In genomic region chr1:86692636-86693035, GRCh38 we compare ENCODE assay signal across 22 cellular contexts. TPM values are rescaled to one million over a fixed set of nuclear protein-coding genes. Genes with fewer than 3 reads are reported as not detected.
DNase-seq lines count a peak whose midpoint lies in the region; ATAC-seq, FAIRE-seq and TF ChIP-seq lines count a peak whose summit lies in the region.
"Had no signal": no experiment of that assay in that cellular context is flagged by ENCODE, and none has a peak within 500 bp of the region (broad histone marks: within the 10 kb centered on the region; RNA-seq: fewer than 3 reads in every experiment).

No MANE protein-coding gene starts in this region.

- TF ChIP-seq POLR2A in HepG2 (IDR thresholded peaks at IDR 0.05; ENCODE audit: insufficient read depth in 1 of 2, low read depth in 2 of 2, low read length in 2 of 2) (no peak), right lobe of liver (IDR thresholded peaks at IDR 0.05) (no peak), spleen (IDR thresholded peaks at IDR 0.05) (no peak), GM12891 (IDR thresholded peaks at IDR 0.05; ENCODE audit: low read depth, low read length) (no peak)

- TF ChIP-seq CTCF in HepG2 (CRISPR knock-in tag; IDR thresholded peaks at IDR 0.05): no peak
- TF ChIP-seq CTCF in right lobe of liver (IDR thresholded peaks at IDR 0.05): no peak
- no peak for TF ChIP-seq CTCF in spleen (IDR thresholded peaks at IDR 0.05 in 8 of 11, conservative IDR thresholded peaks at IDR 0.05 in 3 of 11)
- TF ChIP-seq CTCF in BE2C (IDR thresholded peaks at IDR 0.05; ENCODE audit: low read depth, low read length): no peak

- FAIRE-seq in HepG2 (lab: Jason Lieb, UNC) (no peak), GM12891 (lab: Jason Lieb, UNC) (no peak)
- FAIRE-seq: A204.1, G401.6, GM12892, GM18507 had no signal

- H3K4me1 ChIP-seq in HepG2 (ENCODE audit: insufficient read depth, low read length): peaks cover 6% of the 10 kb centered on the region; the same call in 1 of the 2 replicates
- H3K4me1 ChIP-seq in right lobe of liver: no peaks in the 10 kb centered on the region
- H3K4me1 ChIP-seq in spleen: no peaks in the 10 kb centered on the region
- no peaks in the 10 kb centered on the region for H3K4me1 ChIP-seq in BE2C
- H3K4me1 ChIP-seq: BLaER1 treated with 17β-estradiol and CSF1 and Interleukin-3, amounts not matched to agents 10 nM and 100 nM had no signal

- no peak for TF ChIP-seq EP300 in HepG2 (IDR thresholded peaks at IDR 0.05; ENCODE audit: low read depth in 2 of 2, low read length in 2 of 2)
- no peak for TF ChIP-seq EP300 in HepG2 (CRISPR knock-in tag; IDR thresholded peaks at IDR 0.05; ENCODE audit: borderline replicate concordance)

- no peak overlapping the region for H3K9ac ChIP-seq in HepG2 (ENCODE audit: insufficient read depth, low read depth, low read length)
- H3K9ac ChIP-seq: BLaER1 treated with 17β-estradiol and CSF1 and Interleukin-3, amounts not matched to agents 10 nM and 100 nM had no signal

- H3K4me3 ChIP-seq in HepG2 (replicated peaks in 1 of 3; ENCODE audit: insufficient read depth in 1 of 3, low read depth in 2 of 3, low read length in 3 of 3) (no peak overlapping the region), right lobe of liver (no peak overlapping the region), spleen (no peak overlapping the region), BE2C (ENCODE audit: low read depth, low read length) (no peak overlapping the region)
- H3K4me3 ChIP-seq: BLaER1 treated with 17β-estradiol and CSF1 and Interleukin-3, amounts not matched to agents 10 nM and 100 nM had no signal

- no peak overlapping the region for H2AFZ ChIP-seq in HepG2 (ENCODE audit: low read length)

- ATAC-seq in HepG2 (no peak), right lobe of liver (no peak), HG02870 (IDR thresholded peaks at IDR 0.05; ENCODE audit: unreplicated experiment) (no peak)
- ATAC-seq: CD8-positive, alpha-beta T cell had no signal

- WGBS in HepG2 (ENCODE audit: low lambda C conversion rate): 40% methylated on average over 5 of the region's 6 CpGs
- WGBS in right lobe of liver (ENCODE audit: insufficient coverage, low coverage, low lambda C conversion rate, missing lambda C conversion rate): 53% methylated on average over 6 of the region's 6 CpGs
- WGBS in spleen, 5 donors: 69 to 89% (median 77%) methylated on average over 6 of the region's 6 CpGs

- no peaks in the 10 kb centered on the region for H4K20me1 ChIP-seq in HepG2 (ENCODE audit: insufficient read depth, low read length)
- H4K20me1 ChIP-seq: BLaER1 treated with 17β-estradiol and CSF1 and Interleukin-3, amounts not matched to agents 10 nM and 100 nM had no signal

- intact Hi-C loops in HepG2 (cut with micrococcal nuclease; ENCODE audit: unreplicated experiment): no loop called here
- intact Hi-C loops in right lobe of liver (cut with DNase I): no loop called here
- intact Hi-C loops in spleen (cut with DNase I; ENCODE audit: low total_unique reads): loop anchor here (10.0 kb wide), 1 partner anchor 318 kb away; no protein-coding TSS in a partner anchor

- POLR2A ChIA-PET in HepG2 (lab: Yijun Ruan, JAX): no interaction called here

- DNase-seq in HepG2 (ENCODE audit: low spot score): no peak
- no peak for DNase-seq in right lobe of liver
- peak; percentile 87 to 88 for DNase-seq in NCI-H526 (lab: John Stamatoyannopoulos, UW)
- peak; percentile 10 for DNase-seq in NCI-H69 (lab: John Stamatoyannopoulos, UW)
- DNase-seq in spleen: peak; percentile 33
- no peak for DNase-seq in BE2C
- no peak for DNase-seq in GM12891 (ENCODE audit: insufficient read length, low spot score)
- DNase-seq: 8988T; ACHN; Caco-2; Calu3; CD4-positive, alpha-beta T cell; CD8-positive, alpha-beta T cell; DMS79 treated with DMSO at 0.1 percent for 48 hours; GF-D8 had no signal

- H3K79me2 ChIP-seq in HepG2 (ENCODE audit: insufficient read depth, low read length): no peaks in the 10 kb centered on the region

- CTCF ChIA-PET in HepG2 (lab: Yijun Ruan, JAX; ENCODE audit: low intra/inter-chr PET ratio, low total read pairs): no interaction called here

- BruUV-seq in HepG2 (replicated peaks; lab: Mats Ljungman, UMichigan): no TSS peak

- no peak overlapping the region for H3K4me2 ChIP-seq in HepG2 (ENCODE audit: low read depth, low read length)
- H3K4me2 ChIP-seq: BLaER1 treated with 17β-estradiol and CSF1 and Interleukin-3, amounts not matched to agents 10 nM and 100 nM had no signal

- TF ChIP-seq RAD21 in HepG2 (CRISPR knock-in tag; IDR thresholded peaks at IDR 0.05): no peak

- H3K36me3 ChIP-seq in HepG2 (replicated peaks in 1 of 2; ENCODE audit: control insufficient read depth in 1 of 2, insufficient read depth in 2 of 2, low read length in 2 of 2) (no peaks in the 10 kb centered on the region), right lobe of liver (no peaks in the 10 kb centered on the region), spleen (no peaks in the 10 kb centered on the region), BE2C (no peaks in the 10 kb centered on the region)
- H3K36me3 ChIP-seq: BLaER1 treated with 17β-estradiol and CSF1 and Interleukin-3, amounts not matched to agents 10 nM and 100 nM had no signal

- in situ Hi-C loops in HepG2 (cut with HindIII; ENCODE audit: extremely low pct_ligation_motif_present, low pct_unique_long_range_greater_than_20kb): loop anchor here (25.0 kb wide), 1 partner anchor 180 kb away; no protein-coding TSS in a partner anchor

- no peaks in the 10 kb centered on the region for H3K9me3 ChIP-seq in HepG2 (ENCODE audit: low read length)
- no peaks in the 10 kb centered on the region for H3K9me3 ChIP-seq in right lobe of liver
- H3K9me3 ChIP-seq in spleen: no peaks in the 10 kb centered on the region
- H3K9me3 ChIP-seq in BE2C: no peaks in the 10 kb centered on the region
- H3K9me3 ChIP-seq: BLaER1 treated with 17β-estradiol and CSF1 and Interleukin-3, amounts not matched to agents 10 nM and 100 nM; Caco-2 had no signal

- H3K27me3 ChIP-seq in HepG2 (ENCODE audit: control insufficient read depth in 1 of 2, insufficient read depth in 2 of 2, low read length in 2 of 2): no peaks in the 10 kb centered on the region; a peak in 2 of 5 replicates
- no peaks in the 10 kb centered on the region for H3K27me3 ChIP-seq in right lobe of liver
- H3K27me3 ChIP-seq in spleen (replicated peaks in 1 of 7): no peaks in the 10 kb centered on the region
- H3K27me3 ChIP-seq in BE2C: no peaks in the 10 kb centered on the region
- H3K27me3 ChIP-seq: BLaER1 treated with 17β-estradiol and CSF1 and Interleukin-3, amounts not matched to agents 10 nM and 100 nM had no signal

- no peak overlapping the region for H3K27ac ChIP-seq in HepG2 (ENCODE audit: extremely low read length, insufficient read depth, low read length)
- no peak overlapping the region for H3K27ac ChIP-seq in right lobe of liver
- no peak overlapping the region for H3K27ac ChIP-seq in spleen
- H3K27ac ChIP-seq: BLaER1 treated with 17β-estradiol and CSF1 and Interleukin-3, amounts not matched to agents 10 nM and 100 nM; C4-2B had no signal

TF ChIP-seq in GM12891, 5 proteins besides CTCF, POLR2A, EP300 and RAD21:
- TF ChIP-seq POLR2AphosphoS5 (IDR thresholded peaks at IDR 0.05; ENCODE audit: low read depth, low read length): no peak
- no peak for TF ChIP-seq TAF1 (IDR thresholded peaks at IDR 0.05; ENCODE audit: low read depth, low read length)
- no peak for TF ChIP-seq POU2F2 (IDR thresholded peaks at IDR 0.05; ENCODE audit: low read depth, low read length)
- TF ChIP-seq SPI1 (IDR thresholded peaks at IDR 0.05; ENCODE audit: low read depth, low read length): no peak
- no peak for TF ChIP-seq PAX5 (IDR thresholded peaks at IDR 0.05; ENCODE audit: insufficient read depth, low read length, severe bottlenecking)

RNA-seq across cellular contexts. Expression of gene SH3GLB1, which starts 11.7 kb away (rescaled TPM):
- total RNA-seq in HepG2 (2016; rRNA removed; fragmentation: Illumina TruSeq; extraction: Trizol) (41.5 and 55.7 TPM in 2 replicates), right lobe of liver (10 to 100 TPM; 23.8 to 47.5 (median 29.1) TPM), spleen (100 to 1,000 TPM in 3 of 7 donors, 10 to 100 TPM in 4; 82.7 to 122 (median 88.9) TPM)
- 31.7 and 34.5 TPM in 2 replicates for total RNA-seq in HepG2 (2016; cell fraction: cytosol; rRNA removed; fragmentation: Illumina TruSeq; extraction: Trizol; ENCODE audit: low read depth)
- 40.7 and 48.7 TPM in 2 replicates for total RNA-seq in HepG2 (2016; cell fraction: insoluble cytoplasmic fraction; rRNA removed; fragmentation: Illumina TruSeq; extraction: Trizol)
- 50.0 and 52.9 TPM in 2 replicates for total RNA-seq in HepG2 (2016; cell fraction: membrane; rRNA removed; fragmentation: Illumina TruSeq; extraction: Trizol)
- 27.4 and 29.1 TPM in 2 replicates for total RNA-seq in HepG2 (2016; cell fraction: nucleus; rRNA removed; fragmentation: Illumina TruSeq; extraction: Trizol)
- polyA plus RNA-seq in HepG2 (2011; rRNA removed) (19.1 and 26.0 TPM in 2 replicates), spleen (10 to 100 TPM; 20.2 to 35.3 (median 27.3) TPM)
- 12.0 and 16.2 TPM in 2 replicates for polyA plus RNA-seq in HepG2 (2011; cell fraction: cytosol; rRNA removed)
- polyA plus RNA-seq in HepG2 (2011; cell fraction: nucleus; rRNA removed): 8.1 and 9.6 TPM in 2 replicates
- polyA plus RNA-seq in HepG2 (2012): 26.0 and 35.6 TPM in 2 replicates
- polyA plus RNA-seq in HepG2 (2016; cell fraction: cytosol; fragmentation: Illumina TruSeq; extraction: Trizol; ENCODE audit: low read depth): 33.7 and 40.6 TPM in 2 replicates
- 61.0 and 63.7 TPM in 2 replicates for polyA plus RNA-seq in HepG2 (2016; cell fraction: insoluble cytoplasmic fraction; fragmentation: Illumina TruSeq; extraction: Trizol; ENCODE audit: low read depth)
- polyA plus RNA-seq in HepG2 (2016; cell fraction: membrane; fragmentation: Illumina TruSeq; extraction: Trizol; ENCODE audit: low read depth): 43.8 and 46.0 TPM in 2 replicates
- 44.9 and 48.5 TPM in 2 replicates for polyA plus RNA-seq in HepG2 (2016; cell fraction: nucleus; fragmentation: Illumina TruSeq; extraction: Trizol; ENCODE audit: insufficient read depth, low read depth)
- polyA minus RNA-seq in HepG2 (2011; rRNA and poly(A)+ RNA removed; ENCODE audit: low replicate concordance): 11.0 and 12.6 TPM in 2 replicates
- 18.4 and 24.7 TPM in 2 replicates for polyA minus RNA-seq in HepG2 (2011; cell fraction: cytosol; rRNA and poly(A)+ RNA removed)
- 38.0 and 42.0 TPM in 2 replicates for polyA minus RNA-seq in HepG2 (2011; cell fraction: nucleus; rRNA and poly(A)+ RNA removed)
- polyA plus RNA-seq in BE2C (2012; ENCODE audit: insufficient read depth, insufficient read length, low read depth): 22.0 TPM
- polyA plus RNA-seq in GM12891 (2012; ENCODE audit: low read depth, missing spikeins): 27.6 TPM

Comparison
In these comparisons a context has a peak if more than half of its experiments do, and no peak if none do; other contexts are left out.
1. DNase-seq: peak in NCI-H526 (2 of 2), NCI-H69 (single experiment) and spleen (single experiment); none in HepG2 (single experiment), right lobe of liver (0 of 3), BE2C (single experiment) and GM12891 (single experiment).